ENCODE assay signal across 1 cellular context in genomic region chr2:133411857-133412256, GRCh38.
TF ChIP-seq lines count a peak whose summit lies in the region.

No MANE protein-coding gene starts in this region.

TF ChIP-seq in GM23338, 12 proteins besides CTCF, POLR2A, EP300 and RAD21 (continued from another document):
- no peak for TF ChIP-seq ZNF462 (CRISPR knock-in tag; IDR thresholded peaks at IDR 0.05)
- no peak for TF ChIP-seq STAT1 (IDR thresholded peaks at IDR 0.05; ENCODE audit: unreplicated experiment)
- no peak for TF ChIP-seq ETS1 (IDR thresholded peaks at IDR 0.05)
- no peak for TF ChIP-seq POLR2AphosphoS5 (IDR thresholded peaks at IDR 0.05; ENCODE audit: low read depth)
- no peak for TF ChIP-seq EZH2phosphoT487 (IDR thresholded peaks at IDR 0.05; ENCODE audit: unreplicated experiment)
- TF ChIP-seq NANOG (IDR thresholded peaks at IDR 0.05; ENCODE audit: borderline replicate concordance), result no peak
- no peak for TF ChIP-seq EZH2 (IDR thresholded peaks at IDR 0.05; ENCODE audit: low read depth, unreplicated experiment)
- TF ChIP-seq ZNF114 (CRISPR knock-in tag; IDR thresholded peaks at IDR 0.05), result no peak
- TF ChIP-seq REST (IDR thresholded peaks at IDR 0.05; ENCODE audit: unreplicated experiment), result no peak
